ENCODE assay signal across 8 cellular contexts in genomic region chr16:21156767-21157467, GRCh38. TPM values are rescaled to one million over a fixed set of nuclear protein-coding genes. Genes with fewer than 3 reads are reported as not detected.
A peak's percentile ranks its signal among the peaks of the same experiment; 100 is the strongest.
DNase-seq lines count a peak whose midpoint lies in the region; ATAC-seq and TF ChIP-seq lines count a peak whose summit lies in the region.

No MANE protein-coding gene starts in this region.

- no peak for ATAC-seq in activated naive CD8-positive, alpha-beta T cell treated with anti-CD3 and anti-CD28 coated beads, Interleukin-2, amount 50 U/mL, for 24 hours

- DNase-seq in activated naive CD8-positive, alpha-beta T cell treated with anti-CD3 and anti-CD28 coated beads, Interleukin-2, amount 50 U/mL, for 24 hours = peak; percentile 11
- no peak for DNase-seq in activated naive CD8-positive, alpha-beta T cell treated with anti-CD3 and anti-CD28 coated beads for 36 hours
- DNase-seq in NCI-H1048 (lab: John Stamatoyannopoulos, UW) (peak; percentile 4), fibroblast of pulmonary artery (ENCODE audit: low read depth) (peak; percentile 89), nephron progenitor cell (peak; percentile 37), T-helper 2 cell (no peak), KG1 (lab: John Stamatoyannopoulos, UW) (no peak)

- no peaks in the 10 kb centered on the region for H4K20me1 ChIP-seq in SU-DHL-6 (ENCODE audit: low read depth, low read length)

- no peaks in the 10 kb centered on the region; the same call in 1 of the 2 replicates for H3F3A ChIP-seq in SU-DHL-6 (ENCODE audit: insufficient read depth)

- no peak overlapping the region for H3K9ac ChIP-seq in SU-DHL-6 (ENCODE audit: low read length)

- peak; percentile 57 for TF ChIP-seq CTCF in SU-DHL-6 (IDR thresholded peaks at IDR 0.05; ENCODE audit: insufficient read depth, low read length, poor library complexity, severe bottlenecking)
- peak; percentile 70 for TF ChIP-seq CTCF in fibroblast of pulmonary artery (IDR thresholded peaks at IDR 0.05; ENCODE audit: low read length, missing control alignments)
- peak; percentile 56 for TF ChIP-seq CTCF in nephron progenitor cell (IDR thresholded peaks at IDR 0.05)

- H3K9me3 ChIP-seq in SU-DHL-6 (ENCODE audit: insufficient read depth, low read length) = no peaks in the 10 kb centered on the region

- peaks cover 23% of the 10 kb centered on the region for H3K4me1 Mint-ChIP-seq in activated naive CD8-positive, alpha-beta T cell treated with anti-CD3 and anti-CD28 coated beads, Interleukin-2, amount 50 U/mL, for 24 hours
- H3K4me1 Mint-ChIP-seq in activated naive CD8-positive, alpha-beta T cell treated with anti-CD3 and anti-CD28 coated beads for 36 hours = peaks cover 26% of the 10 kb centered on the region
- H3K4me1 Mint-ChIP-seq in nephron progenitor cell = peaks cover 21% of the 10 kb centered on the region

- no peaks in the 10 kb centered on the region for H3K27me3 Mint-ChIP-seq in activated naive CD8-positive, alpha-beta T cell treated with anti-CD3 and anti-CD28 coated beads, Interleukin-2, amount 50 U/mL, for 24 hours
- H3K27me3 Mint-ChIP-seq in activated naive CD8-positive, alpha-beta T cell treated with anti-CD3 and anti-CD28 coated beads for 36 hours = no peaks in the 10 kb centered on the region
- H3K27me3 Mint-ChIP-seq in nephron progenitor cell (ENCODE audit: low read depth, poor library complexity) = peaks cover 15% of the 10 kb centered on the region

- no peaks in the 10 kb centered on the region for H3K27me3 ChIP-seq in SU-DHL-6 (ENCODE audit: low read length)

- no peak overlapping the region for H3K27ac Mint-ChIP-seq in activated naive CD8-positive, alpha-beta T cell treated with anti-CD3 and anti-CD28 coated beads, Interleukin-2, amount 50 U/mL, for 24 hours
- H3K27ac Mint-ChIP-seq in activated naive CD8-positive, alpha-beta T cell treated with anti-CD3 and anti-CD28 coated beads for 36 hours = no peak overlapping the region
- no peak overlapping the region for H3K27ac Mint-ChIP-seq in nephron progenitor cell

- H3K4me2 ChIP-seq in SU-DHL-6 (ENCODE audit: low read depth, low read length, poor library complexity, severe bottlenecking) = no peak overlapping the region

- H3K4me3 ChIP-seq in SU-DHL-6 (ENCODE audit: insufficient read depth, low read length, poor library complexity, severe bottlenecking) = no peak overlapping the region
- H3K4me3 ChIP-seq in fibroblast of pulmonary artery (replicated peaks; ENCODE audit: low read depth, low read length) = no peak overlapping the region

- no peak overlapping the region for H2AFZ ChIP-seq in SU-DHL-6 (ENCODE audit: low read depth, low read length, severe bottlenecking)

- H3K9me3 Mint-ChIP-seq in activated naive CD8-positive, alpha-beta T cell treated with anti-CD3 and anti-CD28 coated beads, Interleukin-2, amount 50 U/mL, for 24 hours = no peaks in the 10 kb centered on the region
- H3K9me3 Mint-ChIP-seq in activated naive CD8-positive, alpha-beta T cell treated with anti-CD3 and anti-CD28 coated beads for 36 hours = no peaks in the 10 kb centered on the region
- no peaks in the 10 kb centered on the region for H3K9me3 Mint-ChIP-seq in nephron progenitor cell

- no peak overlapping the region for H3K27ac ChIP-seq in SU-DHL-6 (ENCODE audit: low read depth, low read length)

- H3K9me2 ChIP-seq in SU-DHL-6 (replicated peaks; ENCODE audit: insufficient read depth, low read length) = no peaks in the 10 kb centered on the region

- no peak overlapping the region for H3K4me3 Mint-ChIP-seq in activated naive CD8-positive, alpha-beta T cell treated with anti-CD3 and anti-CD28 coated beads, Interleukin-2, amount 50 U/mL, for 24 hours
- H3K4me3 Mint-ChIP-seq in activated naive CD8-positive, alpha-beta T cell treated with anti-CD3 and anti-CD28 coated beads for 36 hours = no peak overlapping the region
- no peak overlapping the region for H3K4me3 Mint-ChIP-seq in nephron progenitor cell

- peaks cover 11% of the 10 kb centered on the region; the same call in 1 of the 2 replicates for H3K79me2 ChIP-seq in SU-DHL-6 (ENCODE audit: insufficient read depth, low read length)

- 0 out of 2 replicates have a peak, but pooled peaks cover 3% of the 10 kb centered on the region for H3K36me3 ChIP-seq in SU-DHL-6 (ENCODE audit: low read length)

- no peaks in the 10 kb centered on the region for H3K36me3 Mint-ChIP-seq in activated naive CD8-positive, alpha-beta T cell treated with anti-CD3 and anti-CD28 coated beads, Interleukin-2, amount 50 U/mL, for 24 hours (ENCODE audit: low read depth)
- no peaks in the 10 kb centered on the region for H3K36me3 Mint-ChIP-seq in activated naive CD8-positive, alpha-beta T cell treated with anti-CD3 and anti-CD28 coated beads for 36 hours
- peaks cover 12% of the 10 kb centered on the region for H3K36me3 Mint-ChIP-seq in nephron progenitor cell (ENCODE audit: low read depth)

RNA-seq across cellular contexts. Expression of gene LDAF1, which starts 1.6 kb away (rescaled TPM):
- 1 to 10 TPM; 5.9 to 7.3 TPM for total RNA-seq in activated naive CD8-positive, alpha-beta T cell treated with anti-CD3 and anti-CD28 coated beads for 36 hours

RNA-seq across cellular contexts. Expression of gene DNAH3, which starts 6.3 kb away (rescaled TPM):
- not detected for total RNA-seq in activated naive CD8-positive, alpha-beta T cell treated with anti-CD3 and anti-CD28 coated beads for 36 hours

RNA-seq across cellular contexts. Expression of gene ZP2, which starts 54.5 kb away (rescaled TPM):
- total RNA-seq in activated naive CD8-positive, alpha-beta T cell treated with anti-CD3 and anti-CD28 coated beads for 36 hours = not detected

Comparison
In these comparisons a context has a peak if more than half of its experiments do, and no peak if none do; other contexts are left out.
1. DNase-seq: peak in activated naive CD8-positive, alpha-beta T cell treated with anti-CD3 and anti-CD28 coated beads, Interleukin-2, amount 50 U/mL, for 24 hours (single experiment), NCI-H1048 (single experiment), fibroblast of pulmonary artery (single experiment) and nephron progenitor cell (single experiment); none in activated naive CD8-positive, alpha-beta T cell treated with anti-CD3 and anti-CD28 coated beads for 36 hours (single experiment), T-helper 2 cell (0 of 5) and KG1 (single experiment).
2. Peak in every context shown above with its lines, with median percentiles within 50 percentile points of each other: CTCF ChIP-seq.